8 cellular contexts compared by ENCODE assay signal in genomic region chr1:111441573-111442192, GRCh38. TPM values are rescaled to one million over a fixed set of nuclear protein-coding genes. Genes with fewer than 3 reads are reported as not detected.
DNase-seq lines count a peak whose midpoint lies in the region; TF ChIP-seq lines count a peak whose summit lies in the region.

No MANE protein-coding gene starts in this region.

- DNase-seq in CD14-positive monocyte (ENCODE audit: low spot score) (no peak), HL-60 (ENCODE audit: low read depth in 1 of 2, low spot score in 1 of 2) (peak in 1 of 2 experiments; percentile 37), prostate gland (ENCODE audit: low spot score) (no peak), midbrain (lab: John Stamatoyannopoulos, UW) (no peak), globus pallidus (ENCODE audit: low spot score) (no peak), medulla oblongata (ENCODE audit: extremely low spot score) (no peak)
- peak; percentile 61 to 70 for DNase-seq in activated CD4-positive, alpha-beta T cell treated with anti-CD3 and anti-CD28 coated beads for 4 hours
- peak; percentile 27 for DNase-seq in effector CD8-positive, alpha-beta T cell (lab: John Stamatoyannopoulos, UW)

- H3K27me3 ChIP-seq in HL-60 (ENCODE audit: insufficient read depth, poor library complexity, severe bottlenecking) (no peaks in the 10 kb centered on the region), prostate gland (replicated peaks; ENCODE audit: insufficient read depth) (no peaks in the 10 kb centered on the region)

- peaks cover 8% of the 10 kb centered on the region for H3K4me1 Mint-ChIP-seq in CD14-positive monocyte

- no peaks in the 10 kb centered on the region for H3K4me1 ChIP-seq in prostate gland (replicated peaks)

- no peak overlapping the region for H3K27ac ChIP-seq in HL-60 (replicated peaks)
- no peak overlapping the region for H3K27ac ChIP-seq in prostate gland

- TF ChIP-seq CTCF in CD14-positive monocyte (IDR thresholded peaks at IDR 0.05) = peak; percentile 43
- peak; percentile 44 for TF ChIP-seq CTCF in HL-60 (IDR thresholded peaks at IDR 0.05; ENCODE audit: insufficient read depth, low read length)
- TF ChIP-seq CTCF in prostate gland (IDR thresholded peaks at IDR 0.05) = peak in 3 of 4 experiments; percentile 15 to 44 (median 42)

- intact Hi-C loops in CD14-positive monocyte (cut with micrococcal nuclease) = loop anchor here in 1 of 2 donors (10.0 kb wide), 1 partner anchor 307 kb away; no protein-coding TSS in a partner anchor
- intact Hi-C loops in prostate gland (cut with DNase I) = no loop called here

- 64% methylated on average over 9 of the region's 9 CpGs for WGBS in prostate gland

- H3K27me3 Mint-ChIP-seq in CD14-positive monocyte (ENCODE audit: low read depth in 3 of 3) = peaks cover 0 to 2% (median 0%) of the 10 kb centered on the region in 3 donors

- no peak overlapping the region for H3K4me3 Mint-ChIP-seq in CD14-positive monocyte

- peak overlapping the region in 1 of 7 donors; percentile 22 for H3K27ac Mint-ChIP-seq in CD14-positive monocyte

- H3K9me3 ChIP-seq in prostate gland = no peaks in the 10 kb centered on the region

- TF ChIP-seq POLR2A in prostate gland (IDR thresholded peaks at IDR 0.05) = no peak

- peaks cover 83 to 84% of the 10 kb centered on the region in 2 donors for H3K36me3 Mint-ChIP-seq in CD14-positive monocyte

- H3K4me3 ChIP-seq in HL-60 (replicated peaks; ENCODE audit: insufficient read depth, low read length) (no peak overlapping the region), prostate gland (no peak overlapping the region)

- peaks cover 3 to 6% of the 10 kb centered on the region in 2 donors for H3K36me3 ChIP-seq in prostate gland

- no peaks in the 10 kb centered on the region for H3K9me3 Mint-ChIP-seq in CD14-positive monocyte

RNA-seq across cellular contexts. Expression of gene WDR77, which starts 7.4 kb away (rescaled TPM):
- polyA plus RNA-seq in CD14-positive monocyte = 10 to 100 TPM; 26.4 to 28.1 TPM
- total RNA-seq in prostate gland = 10 to 100 TPM; 19.1 to 31.6 TPM

RNA-seq across cellular contexts. Expression of gene ATP5PB, which starts 7.6 kb away (rescaled TPM):
- polyA plus RNA-seq in CD14-positive monocyte = 100 to 1,000 TPM; 557 to 597 TPM
- total RNA-seq in prostate gland = 100 to 1,000 TPM; 144 to 192 TPM

RNA-seq across cellular contexts. Expression of gene OVGP1, which starts 14.1 kb away (rescaled TPM):
- polyA plus RNA-seq in CD14-positive monocyte = under 1 TPM; 0.17 to 0.35 TPM
- total RNA-seq in prostate gland = 1 to 10 TPM; 2.9 to 3.5 TPM

RNA-seq across cellular contexts. Expression of gene C1orf162, which starts 32.1 kb away (rescaled TPM):
- polyA plus RNA-seq in CD14-positive monocyte = 100 to 1,000 TPM; 630 to 744 TPM
- 1 to 10 TPM; 3.2 to 9.6 TPM for total RNA-seq in prostate gland

Comparison
In these comparisons a context has a peak if more than half of its experiments do, and no peak if none do; other contexts are left out.
1. DNase-seq: peak in activated CD4-positive, alpha-beta T cell treated with anti-CD3 and anti-CD28 coated beads for 4 hours (2 of 2) and effector CD8-positive, alpha-beta T cell (single experiment); none in CD14-positive monocyte (single experiment), prostate gland (single experiment), midbrain (single experiment), globus pallidus (single experiment) and medulla oblongata (single experiment).
2. Peak in every context shown above with its lines, with median percentiles within 50 percentile points of each other: CTCF ChIP-seq.